In genomic region chr5:111930905-111931461, GRCh38 we compare ENCODE assay signal across 14 cellular contexts.
A peak's percentile ranks its signal among the peaks of the same experiment; 100 is the strongest.
DNase-seq lines count a peak whose midpoint lies in the region; ATAC-seq, FAIRE-seq and TF ChIP-seq lines count a peak whose summit lies in the region.
"Had no signal": no experiment of that assay in that cellular context is flagged by ENCODE, and none has a peak within 500 bp of the region (broad histone marks: within the 10 kb centered on the region; RNA-seq: fewer than 3 reads in every experiment).

No MANE protein-coding gene starts in this region.

- no peaks in the 10 kb centered on the region for H3K36me3 ChIP-seq in spleen
- H3K36me3 ChIP-seq: prostate gland, stomach had no signal

- ATAC-seq in foreskin keratinocyte (peak; percentile 79), HG02759 (IDR thresholded peaks at IDR 0.05; ENCODE audit: unreplicated experiment) (no peak), GM21786 (IDR thresholded peaks at IDR 0.05; ENCODE audit: unreplicated experiment) (no peak)

- H3K27me3 ChIP-seq in foreskin keratinocyte: no peaks in the 10 kb centered on the region
- H3K27me3 ChIP-seq in spleen (replicated peaks in 1 of 7): no peaks in the 10 kb centered on the region
- H3K27me3 ChIP-seq: stomach had no signal

- DNase-seq in AML-193 (lab: John Stamatoyannopoulos, UW): peak; percentile 40 to 53
- DNase-seq in HTR-8/SVneo (ENCODE audit: insufficient read length, low spot score): no peak
- DNase-seq in SIG-M5 treated with dmso at 0.1 percent for 504 hours (lab: John Stamatoyannopoulos, UW; ENCODE audit: unreplicated experiment): peak; percentile 65
- peak; percentile 76 to 89 for DNase-seq in foreskin keratinocyte
- no peak for DNase-seq in spleen
- DNase-seq in cerebellar nuclear complex (lab: John Stamatoyannopoulos, UW): no peak
- DNase-seq: aorta, PC-9, stomach had no signal

- H3K4me1 ChIP-seq in foreskin keratinocyte (peaks cover 23% of the 10 kb centered on the region), spleen (peaks cover 0 to 16% (median 7%) of the 10 kb centered on the region in 6 donors)
- H3K4me1 ChIP-seq: prostate gland had no signal

- no peak for TF ChIP-seq CTCF in foreskin keratinocyte (conservative IDR thresholded peaks at IDR 0.05)
- no peak for TF ChIP-seq CTCF in spleen (IDR thresholded peaks at IDR 0.05 in 8 of 11, conservative IDR thresholded peaks at IDR 0.05 in 3 of 11)

- 72 to 96% (median 85%) methylated on average over 2 of the region's 2 CpGs for WGBS in spleen, 5 donors

- no peak overlapping the region for H3K4me3 ChIP-seq in spleen
- H3K4me3 ChIP-seq: PC-9, prostate gland, stomach had no signal

- intact Hi-C loops in spleen (cut with DNase I; ENCODE audit: low total_unique reads): no loop called here

- H3K27ac ChIP-seq in foreskin keratinocyte (peak overlapping the region; percentile 53), spleen (peak overlapping the region in 1 of 8 donors; percentile 21)
- H3K27ac ChIP-seq: C4-2B, PC-9, prostate gland, stomach had no signal

- TF ChIP-seq POLR2A in spleen (IDR thresholded peaks at IDR 0.05): no peak

- no peaks in the 10 kb centered on the region for H3K9me3 ChIP-seq in spleen
- H3K9me3 ChIP-seq: prostate gland, stomach had no signal

- peak; percentile 92 for FAIRE-seq in HTR-8/SVneo (lab: Jason Lieb, UNC)
- FAIRE-seq: TTC549 had no signal

Comparison
In these comparisons a context has a peak if more than half of its experiments do, and no peak if none do; other contexts are left out.
1. DNase-seq: peak in AML-193 (2 of 2), SIG-M5 treated with dmso at 0.1 percent for 504 hours (single experiment) and foreskin keratinocyte (2 of 2); none in HTR-8/SVneo (single experiment), spleen (single experiment) and cerebellar nuclear complex (0 of 2).